In the genomic region with DNA sequence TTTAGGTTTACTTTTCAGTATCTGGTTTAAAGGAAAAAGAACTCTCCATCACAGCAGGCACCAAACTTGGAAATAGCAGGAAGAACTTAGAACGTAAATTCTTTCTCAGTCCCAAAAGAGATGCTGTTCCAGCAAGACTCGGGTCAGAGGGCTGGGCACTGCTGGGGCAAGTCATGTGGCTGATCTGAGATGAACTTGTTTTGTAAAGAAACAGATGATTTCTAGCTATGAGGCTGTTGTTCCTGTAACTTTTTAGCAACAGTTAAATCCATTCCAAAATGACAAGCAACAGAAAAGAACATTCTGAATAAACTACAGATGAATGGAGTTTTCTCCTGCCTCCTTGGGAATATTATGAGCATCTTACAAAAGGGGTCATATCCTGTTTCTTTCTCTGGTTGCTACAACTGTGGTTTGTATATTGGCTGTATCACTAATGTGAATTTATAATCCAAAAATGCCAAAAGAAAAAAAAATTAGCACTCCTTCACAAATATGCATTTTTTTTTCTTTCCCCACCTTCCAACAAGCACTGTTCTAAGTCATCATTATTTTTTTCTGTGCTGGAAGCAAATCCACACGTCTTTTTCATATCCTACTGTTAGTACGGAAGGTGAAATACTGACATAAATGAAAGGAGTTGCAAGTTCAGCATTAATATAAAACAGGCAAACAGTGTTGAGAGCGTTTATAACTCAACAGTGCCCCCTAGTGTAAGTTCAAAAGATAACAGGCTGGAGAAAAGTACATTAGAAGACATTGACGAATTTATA, we compare ENCODE assay signal across 8 cellular contexts. TPM values are rescaled to one million over a fixed set of nuclear protein-coding genes. Genes with fewer than 3 reads are reported as not detected.
DNase-seq lines count a peak whose midpoint lies in the region; ATAC-seq and TF ChIP-seq lines count a peak whose summit lies in the region.

No MANE protein-coding gene starts in this region.

- H3K4me1 Mint-ChIP-seq in CD14-positive monocyte = peaks cover 11% of the 10 kb centered on the region

- H3K4me3 Mint-ChIP-seq in CD14-positive monocyte = peak overlapping the region in 1 of 2 donors; percentile 63

- H3K4me1 ChIP-seq in heart right ventricle = peaks cover 0 to 7% (median 0%) of the 10 kb centered on the region in 9 donors

- intact Hi-C loops in CD14-positive monocyte (cut with micrococcal nuclease) (loop anchor here (5.0 kb wide), 1 partner anchor 262 kb away; the partner anchor contains the start of gene LPAR1 (in 2 of the 2)), heart right ventricle (cut with DNase I) (loop anchor here in 9 of 10 donors (1.0 to 10.0 kb wide), 6 partner anchors 137 to 662 kb away; partner anchors contain the start of gene LPAR1 (in 3 of the 9))

- H3K27ac ChIP-seq in heart right ventricle = peak overlapping the region in 6 of 10 donors; percentile 0 to 51 (median 26)

- no peaks in the 10 kb centered on the region for H3K36me3 Mint-ChIP-seq in CD14-positive monocyte

- peak in 7 of 8 donors; percentile 78 to 90 (median 80) for ATAC-seq in heart right ventricle
- ATAC-seq in HG03095 (IDR thresholded peaks at IDR 0.05; ENCODE audit: unreplicated experiment) = no peak
- no peak for ATAC-seq in GM19463 (IDR thresholded peaks at IDR 0.05; ENCODE audit: unreplicated experiment)

- peak; percentile 86 for TF ChIP-seq CTCF in CD14-positive monocyte (IDR thresholded peaks at IDR 0.05)
- TF ChIP-seq CTCF in GM20000 (IDR thresholded peaks at IDR 0.05; ENCODE audit: extremely low read depth, missing control alignments) = peak; percentile 53
- peak; percentile 73 to 83 (median 78) for TF ChIP-seq CTCF in heart right ventricle (IDR thresholded peaks at IDR 0.05)

- no peak for DNase-seq in CD14-positive monocyte (ENCODE audit: low spot score)
- peak; percentile 44 for DNase-seq in GM20000 (ENCODE audit: low spot score)
- peak; percentile 58 for DNase-seq in NCI-H2029 treated with DMSO at 0.1 percent for 48 hours (lab: John Stamatoyannopoulos, UW)
- DNase-seq in amniotic epithelial cell (ENCODE audit: low read depth) = peak; percentile 72
- DNase-seq in heart right ventricle = peak; percentile 31 to 39
- DNase-seq in putamen (ENCODE audit: low spot score) = peak; percentile 85

- H3K36me3 ChIP-seq in heart right ventricle = no peaks in the 10 kb centered on the region

- WGBS in heart right ventricle, 2 donors = 14 to 15% methylated on average over 6 of the region's 6 CpGs

- H3K4me3 ChIP-seq in heart right ventricle = peak overlapping the region in 3 of 10 donors; percentile 9 to 25 (median 21)

- peaks cover 0 to 6% (median 0%) of the 10 kb centered on the region in 7 donors for H3K9me3 Mint-ChIP-seq in CD14-positive monocyte

- peaks cover 0 to 9% (median 0%) of the 10 kb centered on the region in 11 donors for H3K9me3 ChIP-seq in heart right ventricle

- H3K27me3 ChIP-seq in heart right ventricle = peaks cover 0 to 8% (median 6%) of the 10 kb centered on the region in 7 donors

- H3K27ac Mint-ChIP-seq in CD14-positive monocyte = peak overlapping the region in 1 of 7 donors; percentile 41

- peaks cover 0 to 4% (median under 1%) of the 10 kb centered on the region in 3 donors for H3K27me3 Mint-ChIP-seq in CD14-positive monocyte (ENCODE audit: low read depth in 3 of 3)

RNA-seq across cellular contexts. Expression of gene OR2K2, which starts 31.0 kb away (rescaled TPM):
- polyA plus RNA-seq in CD14-positive monocyte = not detected
- total RNA-seq in heart right ventricle = under 1 TPM in 2 of 10 donors, not detected in 8; 0.21 to 0.37 TPM
- polyA plus RNA-seq in heart right ventricle = under 1 TPM in 1 of 2 donors, not detected in 1; 0.07 TPM

Comparison
In these comparisons a context has a peak if more than half of its experiments do, and no peak if none do; other contexts are left out.
1. ATAC-seq: peak in heart right ventricle (7 of 8); none in HG03095 (single experiment) and GM19463 (single experiment).
2. Peak in every context shown above with its lines, with median percentiles within 50 percentile points of each other: CTCF ChIP-seq.